ENCODE assay signal across 8 cellular contexts in genomic region chrX:24242649-24243556, GRCh38.
A peak's percentile ranks its signal among the peaks of the same experiment; 100 is the strongest.
DNase-seq lines count a peak whose midpoint lies in the region; ATAC-seq, FAIRE-seq and TF ChIP-seq lines count a peak whose summit lies in the region.

No MANE protein-coding gene starts in this region.

- H3K9me3 Mint-ChIP-seq in activated CD4-positive, alpha-beta T cell treated with anti-CD3 and anti-CD28 coated beads, Interleukin-2, amount 10 ng/mL, durations not matched to agents 7 days and 5 days: no peaks in the 10 kb centered on the region

- POLR2A ChIA-PET in K562 (lab: Yijun Ruan, JAX): interaction anchor here (0.6 to 1.2 kb wide), 2 partner anchors 13 to 511 kb away, joined by 3 to 4 read pairs; no protein-coding TSS in a partner anchor
- POLR2A ChIA-PET in activated CD4-positive, alpha-beta T cell treated with anti-CD3 and anti-CD28 coated beads, Interleukin-2, amount 10 ng/mL, durations not matched to agents 7 days and 5 days (lab: Charles Lee): no interaction called here

- BruUV-seq in K562 (replicated peaks; lab: Mats Ljungman, UMichigan): no TSS peak

- H3K36me3 ChIP-seq in K562 (ENCODE audit: control insufficient read depth, insufficient read depth, low read length): no peaks in the 10 kb centered on the region

- no peak for TF ChIP-seq EP300 in K562 (IDR thresholded peaks at IDR 0.05; ENCODE audit: low read length)

- no peak for TF ChIP-seq POLR2A in K562 (conservative IDR thresholded peaks at IDR 0.05)

- H3K4me3 Mint-ChIP-seq in activated CD4-positive, alpha-beta T cell treated with anti-CD3 and anti-CD28 coated beads, Interleukin-2, amount 10 ng/mL, durations not matched to agents 7 days and 5 days: no peak overlapping the region

- WGBS in K562 (ENCODE audit: insufficient coverage, low coverage, missing lambda C conversion rate): 13% methylated on average over 13 of the region's 13 CpGs

- H2AFZ ChIP-seq in K562 (ENCODE audit: low read depth, low read length): peak overlapping the region; percentile 58; the same call in 1 of the 2 replicates

- DNase-seq in Ammon's horn (ENCODE audit: low spot score) (peak; percentile 52), K562 (ENCODE audit: extremely low read depth in 1 of 4, low spot score in 3 of 4) (no peak), occipital lobe (lab: John Stamatoyannopoulos, UW) (peak; percentile 1), DMS114 treated with DMSO at 0.1 percent for 48 hours (lab: John Stamatoyannopoulos, UW; ENCODE audit: unreplicated experiment) (no peak), NCI-H1048 (lab: John Stamatoyannopoulos, UW) (no peak)
- no peak for DNase-seq in activated CD4-positive, alpha-beta T cell treated with anti-CD3 and anti-CD28 coated beads, Interleukin-2, amount 10 ng/mL, durations not matched to agents 7 days and 5 days

- no peak overlapping the region for H3K27ac ChIP-seq in K562 (ENCODE audit: extremely low read depth, low read depth, low read length)

- no peak for TF ChIP-seq CTCF in K562 (IDR thresholded peaks at IDR 0.05 in 2 of 3, conservative IDR thresholded peaks at IDR 0.05 in 1 of 3; ENCODE audit: insufficient read depth in 2 of 3, low read depth in 1 of 3, low read length in 3 of 3)

- H4K20me1 ChIP-seq in K562 (replicated peaks; ENCODE audit: control insufficient read depth, insufficient read depth, low read length): no peaks in the 10 kb centered on the region

- in situ Hi-C loops in K562 (cut with MboI): loop anchor here (10.0 kb wide), 2 partner anchors 158 to 328 kb away; no protein-coding TSS in a partner anchor

- CTCF ChIA-PET in K562 (lab: Yijun Ruan, JAX; ENCODE audit: low intra/inter-chr PET ratio): interaction anchor here (1.5 kb wide), 1 partner anchor 161 kb away, joined by 6 read pairs; no protein-coding TSS in a partner anchor
- CTCF ChIA-PET in activated CD4-positive, alpha-beta T cell treated with anti-CD3 and anti-CD28 coated beads, Interleukin-2, amount 10 ng/mL, durations not matched to agents 7 days and 5 days (lab: Charles Lee): interaction anchor here (0.7 to 0.9 kb wide), 2 partner anchors 9 to 19 kb away, joined by 3 read pairs; no protein-coding TSS in a partner anchor

- no peaks in the 10 kb centered on the region for H3K27me3 ChIP-seq in K562 (ENCODE audit: control insufficient read depth in 2 of 2, insufficient read depth in 2 of 2, low read length in 2 of 2)

- no peaks in the 10 kb centered on the region for H3K9me3 ChIP-seq in K562 (replicated peaks; ENCODE audit: control insufficient read depth, insufficient read depth, low read depth, low read length)

- H3K27me3 Mint-ChIP-seq in activated CD4-positive, alpha-beta T cell treated with anti-CD3 and anti-CD28 coated beads, Interleukin-2, amount 10 ng/mL, durations not matched to agents 7 days and 5 days: no peaks in the 10 kb centered on the region

- no peak overlapping the region; a peak in 1 of 4 replicates for H3K9ac ChIP-seq in K562 (ENCODE audit: insufficient read depth in 1 of 2, low read depth in 2 of 2, low read length in 2 of 2)

- H3K4me1 Mint-ChIP-seq in activated CD4-positive, alpha-beta T cell treated with anti-CD3 and anti-CD28 coated beads, Interleukin-2, amount 10 ng/mL, durations not matched to agents 7 days and 5 days: no peaks in the 10 kb centered on the region

- FAIRE-seq in K562 (lab: Jason Lieb, UNC): no peak

- no peaks in the 10 kb centered on the region; a peak in 1 of 5 replicates for H3K4me1 ChIP-seq in K562 (replicated peaks in 1 of 2; ENCODE audit: control insufficient read depth in 2 of 2, insufficient read depth in 2 of 2, low read length in 2 of 2)

- H3K36me3 Mint-ChIP-seq in activated CD4-positive, alpha-beta T cell treated with anti-CD3 and anti-CD28 coated beads, Interleukin-2, amount 10 ng/mL, durations not matched to agents 7 days and 5 days (ENCODE audit: low read depth): no peaks in the 10 kb centered on the region

- no peak overlapping the region for H3K4me3 ChIP-seq in K562

- no peak overlapping the region for H3K4me2 ChIP-seq in K562 (ENCODE audit: insufficient read depth, low read length)

- no peak for TF ChIP-seq RAD21 in K562 (CRISPR knock-in tag; conservative IDR thresholded peaks at IDR 0.05 in 1 of 2, IDR thresholded peaks at IDR 0.05 in 1 of 2)

- intact Hi-C loops in K562 (cut with micrococcal nuclease): loop anchor here (1.0 to 5.0 kb wide), 3 partner anchors 92 to 336 kb away; partner anchors contain the start of genes APOO and CXorf58

- H3K9me1 ChIP-seq in K562 (ENCODE audit: control insufficient read depth, insufficient read depth, low read length): no peaks in the 10 kb centered on the region

- peak; percentile 85 for ATAC-seq in GM19372 (IDR thresholded peaks at IDR 0.05; ENCODE audit: low read depth, unreplicated experiment)
- ATAC-seq in HG03196 (IDR thresholded peaks at IDR 0.05; ENCODE audit: unreplicated experiment): peak; percentile 80
- ATAC-seq in K562: peak; percentile 27

- no peak overlapping the region for H3K27ac Mint-ChIP-seq in activated CD4-positive, alpha-beta T cell treated with anti-CD3 and anti-CD28 coated beads, Interleukin-2, amount 10 ng/mL, durations not matched to agents 7 days and 5 days

- H3K79me2 ChIP-seq in K562 (ENCODE audit: control insufficient read depth, insufficient read depth, low read length): no peaks in the 10 kb centered on the region

TF ChIP-seq in K562, 482 proteins besides CTCF, POLR2A, EP300 and RAD21:
- no peak for TF ChIP-seq ZNF384 (IDR thresholded peaks at IDR 0.05; ENCODE audit: low read depth, low read length)
- no peak for TF ChIP-seq NCOA6 (IDR thresholded peaks at IDR 0.05)
- TF ChIP-seq ZNF589 (CRISPR knock-in tag; IDR thresholded peaks at IDR 0.05; ENCODE audit: low read depth): no peak

Comparison
In these comparisons a context has a peak if more than half of its experiments do, and no peak if none do; other contexts are left out.
1. DNase-seq: peak in Ammon's horn (single experiment) and occipital lobe (single experiment); none in K562 (0 of 4), DMS114 treated with DMSO at 0.1 percent for 48 hours (single experiment), NCI-H1048 (single experiment) and activated CD4-positive, alpha-beta T cell treated with anti-CD3 and anti-CD28 coated beads, Interleukin-2, amount 10 ng/mL, durations not matched to agents 7 days and 5 days (single experiment).
2. ATAC-seq: peak in every context shown above with its lines; median percentile 85 in GM19372; 80 in HG03196; 27 in K562.